ENCODE assay signal across 16 cellular contexts in the genomic region with DNA sequence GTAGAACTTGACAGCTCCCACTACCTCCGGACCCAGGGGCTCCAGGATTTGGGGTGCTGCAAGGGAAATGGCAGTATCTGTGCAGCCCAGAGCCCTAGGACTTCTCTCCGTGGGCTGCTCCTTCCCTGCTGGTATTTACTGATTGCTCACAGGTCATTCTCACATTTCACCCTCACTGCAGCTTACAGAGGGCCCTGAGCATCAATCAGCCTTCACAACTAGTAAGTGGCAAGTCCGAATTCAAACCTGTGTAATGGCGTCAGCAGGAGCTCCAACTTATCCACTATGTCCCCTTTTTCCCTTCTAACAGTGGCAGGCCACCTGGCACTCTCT. TPM values are rescaled to one million over a fixed set of nuclear protein-coding genes. Genes with fewer than 3 reads are reported as not detected.
DNase-seq lines count a peak whose midpoint lies in the region; TF ChIP-seq lines count a peak whose summit lies in the region.
"Had no signal": no experiment of that assay in that cellular context is flagged by ENCODE, and none has a peak within 500 bp of the region (broad histone marks: within the 10 kb centered on the region; RNA-seq: fewer than 3 reads in every experiment).

No MANE protein-coding gene starts in this region.

- peak overlapping the region; percentile 91 for H3K27ac Mint-ChIP-seq in activated CD4-positive, alpha-beta T cell treated with anti-CD3 and anti-CD28 coated beads, Interleukin-2, amount 10 ng/mL, durations not matched to agents 7 days and 5 days
- H3K27ac Mint-ChIP-seq: neural progenitor cell, type B pancreatic cell had no signal

- H3K4me3 ChIP-seq in Karpas-422 (ENCODE audit: low read length) (no peak overlapping the region), dorsolateral prefrontal cortex (no peak overlapping the region), skeletal muscle tissue (ENCODE audit: low read length in 3 of 3) (no peak overlapping the region), BE2C (ENCODE audit: low read depth, low read length) (no peak overlapping the region)
- H3K4me3 ChIP-seq: A549, neural progenitor cell had no signal

- intact Hi-C loops in dorsolateral prefrontal cortex (cut with DNase I), result no loop called here

- H3K4me1 ChIP-seq in Karpas-422 (ENCODE audit: low read length) (peaks cover 36% of the 10 kb centered on the region), skeletal muscle tissue (ENCODE audit: control insufficient read depth in 3 of 3, insufficient read depth in 3 of 3, low read length in 3 of 3) (peaks cover 56 to 65% (median 60%) of the 10 kb centered on the region in 3 donors), BE2C (peaks cover 23% of the 10 kb centered on the region)
- H3K4me1 ChIP-seq: A549 had no signal

- H3K9me3 ChIP-seq in Karpas-422 (ENCODE audit: low read length) (no peaks in the 10 kb centered on the region), skeletal muscle tissue (ENCODE audit: control insufficient read depth in 3 of 3, low read length in 3 of 3) (no peaks in the 10 kb centered on the region), BE2C (no peaks in the 10 kb centered on the region)
- H3K9me3 ChIP-seq: A549 had no signal

- CTCF ChIA-PET in activated CD4-positive, alpha-beta T cell treated with anti-CD3 and anti-CD28 coated beads, Interleukin-2, amount 10 ng/mL, durations not matched to agents 7 days and 5 days (lab: Charles Lee), result interaction anchor here (0.9 to 12.0 kb wide), 5 partner anchors 7 to 41 kb away, joined by 3 to 102 read pairs (median 5); a partner anchor contains a TSS

- peaks cover 62% of the 10 kb centered on the region for H3K4me1 Mint-ChIP-seq in activated CD4-positive, alpha-beta T cell treated with anti-CD3 and anti-CD28 coated beads, Interleukin-2, amount 10 ng/mL, durations not matched to agents 7 days and 5 days

- H3K27me3 Mint-ChIP-seq in activated CD4-positive, alpha-beta T cell treated with anti-CD3 and anti-CD28 coated beads, Interleukin-2, amount 10 ng/mL, durations not matched to agents 7 days and 5 days, result no peaks in the 10 kb centered on the region
- H3K27me3 Mint-ChIP-seq: type B pancreatic cell had no signal

- H3K36me3 Mint-ChIP-seq in activated CD4-positive, alpha-beta T cell treated with anti-CD3 and anti-CD28 coated beads, Interleukin-2, amount 10 ng/mL, durations not matched to agents 7 days and 5 days (ENCODE audit: low read depth), result peaks cover 31% of the 10 kb centered on the region

- H3K4me2 ChIP-seq in Karpas-422 (ENCODE audit: low read depth, low read length, poor library complexity, severe bottlenecking), result peak overlapping the region; percentile 17
- H3K4me2 ChIP-seq: A549, neural progenitor cell had no signal

- H2AFZ ChIP-seq in Karpas-422 (ENCODE audit: low read length), result no peak overlapping the region
- H2AFZ ChIP-seq: neural progenitor cell had no signal

- H3K27ac ChIP-seq in Karpas-422 (ENCODE audit: low read length), result no peak overlapping the region
- H3K27ac ChIP-seq in dorsolateral prefrontal cortex, result peak overlapping the region in 53 of 59 donors; percentile 27 to 100 (median 98)
- peak overlapping the region; percentile 66 for H3K27ac ChIP-seq in skeletal muscle tissue (ENCODE audit: low read depth, low read length)
- H3K27ac ChIP-seq: A549, foreskin keratinocyte, neural progenitor cell had no signal

- TF ChIP-seq CTCF in dorsolateral prefrontal cortex (IDR thresholded peaks at IDR 0.05 in 54 of 56, conservative IDR thresholded peaks at IDR 0.05 in 2 of 56; ENCODE audit: low read depth in 1 of 56, partially characterized antibody in 56 of 56), result no peak
- no peak for TF ChIP-seq CTCF in BE2C (IDR thresholded peaks at IDR 0.05; ENCODE audit: low read depth, low read length)

- no peaks in the 10 kb centered on the region for H3K9me3 Mint-ChIP-seq in activated CD4-positive, alpha-beta T cell treated with anti-CD3 and anti-CD28 coated beads, Interleukin-2, amount 10 ng/mL, durations not matched to agents 7 days and 5 days
- H3K9me3 Mint-ChIP-seq: neural progenitor cell, type B pancreatic cell had no signal

- DNase-seq in activated CD4-positive, alpha-beta T cell treated with anti-CD3 and anti-CD28 coated beads, Interleukin-2, amount 10 ng/mL, durations not matched to agents 7 days and 5 days, result no peak
- DNase-seq in activated CD4-positive, alpha-beta T cell treated with anti-CD3 and anti-CD28 coated beads, Interleukin-2, amount 50 U/mL, for 1 hour, result no peak
- no peak for DNase-seq in Karpas-422
- DNase-seq in dorsolateral prefrontal cortex, result no peak
- DNase-seq in NCI-H146 (lab: John Stamatoyannopoulos, UW), result no peak
- DNase-seq in NCI-H748 (lab: John Stamatoyannopoulos, UW; ENCODE audit: unreplicated experiment), result no peak
- no peak for DNase-seq in BE2C
- DNase-seq: activated CD4-positive, CD25-positive, alpha-beta regulatory T cell; foreskin keratinocyte; NCI-H1694 treated with DMSO at 0.1 percent for 48 hours; NCI-H774; SIG-M5 had no signal

- no peaks in the 10 kb centered on the region for H3K36me3 ChIP-seq in Karpas-422 (ENCODE audit: insufficient read depth, low read length)
- H3K36me3 ChIP-seq in skeletal muscle tissue (ENCODE audit: control insufficient read depth in 3 of 3, insufficient read depth in 3 of 3, low read length in 3 of 3), result peaks cover 37 to 54% (median 47%) of the 10 kb centered on the region in 3 donors
- peaks cover 17% of the 10 kb centered on the region for H3K36me3 ChIP-seq in BE2C

- H4K20me1 ChIP-seq in Karpas-422 (ENCODE audit: insufficient read depth, low read depth, low read length), result no peaks in the 10 kb centered on the region

- POLR2A ChIA-PET in activated CD4-positive, alpha-beta T cell treated with anti-CD3 and anti-CD28 coated beads, Interleukin-2, amount 10 ng/mL, durations not matched to agents 7 days and 5 days (lab: Charles Lee), result no interaction called here

- H3K9me2 ChIP-seq in Karpas-422 (replicated peaks; ENCODE audit: insufficient read depth, low read length), result no peaks in the 10 kb centered on the region

- H3K4me3 Mint-ChIP-seq in activated CD4-positive, alpha-beta T cell treated with anti-CD3 and anti-CD28 coated beads, Interleukin-2, amount 10 ng/mL, durations not matched to agents 7 days and 5 days, result peak overlapping the region; percentile 36
- H3K4me3 Mint-ChIP-seq: neural progenitor cell, type B pancreatic cell had no signal

- H3K9ac ChIP-seq in Karpas-422 (ENCODE audit: low read length) (no peak overlapping the region), skeletal muscle tissue (ENCODE audit: low read depth in 1 of 3, low read length in 3 of 3) (peak overlapping the region in 1 of 3 donors; percentile 40)
- H3K9ac ChIP-seq: neural progenitor cell had no signal

- H3K27me3 ChIP-seq in Karpas-422 (ENCODE audit: low read length), result no peaks in the 10 kb centered on the region
- H3K27me3 ChIP-seq in dorsolateral prefrontal cortex, result no peaks in the 10 kb centered on the region
- no peaks in the 10 kb centered on the region for H3K27me3 ChIP-seq in skeletal muscle tissue (ENCODE audit: control insufficient read depth in 3 of 3, insufficient read depth in 3 of 3, low read length in 3 of 3)
- no peaks in the 10 kb centered on the region for H3K27me3 ChIP-seq in BE2C
- H3K27me3 ChIP-seq: foreskin keratinocyte, neural progenitor cell had no signal

- H3K79me2 ChIP-seq in Karpas-422 (ENCODE audit: low read length), result no peaks in the 10 kb centered on the region

RNA-seq across cellular contexts. Expression of a gene that starts 32.4 kb away (rescaled TPM):
- total RNA-seq in activated CD4-positive, alpha-beta T cell treated with anti-CD3 and anti-CD28 coated beads, Interleukin-2, amount 10 ng/mL, durations not matched to agents 7 days and 5 days, result 10 to 100 TPM; 27.4 to 28.9 TPM
- total RNA-seq in Karpas-422 (2014; rRNA removed; shearing (Covaris generic); ENCODE audit: low replicate concordance), result 4.2 and 4.5 TPM in 2 replicates
- 100 to 1,000 TPM in 8 of 120 experiments, 10 to 100 TPM in 112; 38.4 to 188 (median 62.6) TPM for total RNA-seq in dorsolateral prefrontal cortex
- 31.8 TPM for total RNA-seq in skeletal muscle tissue
- polyA plus RNA-seq in BE2C (2012; ENCODE audit: insufficient read depth, insufficient read length, low read depth), result 51.0 TPM

RNA-seq across cellular contexts. Expression of a gene that starts 50.6 kb away (rescaled TPM):
- 10 to 100 TPM; 62.5 to 70.6 TPM for total RNA-seq in activated CD4-positive, alpha-beta T cell treated with anti-CD3 and anti-CD28 coated beads, Interleukin-2, amount 10 ng/mL, durations not matched to agents 7 days and 5 days
- total RNA-seq in Karpas-422 (2014; rRNA removed; shearing (Covaris generic); ENCODE audit: low replicate concordance), result 34.7 and 53.5 TPM in 2 replicates
- total RNA-seq in dorsolateral prefrontal cortex (10 to 100 TPM; 26.2 to 55.9 (median 35.6) TPM), skeletal muscle tissue (30.3 TPM)
- polyA plus RNA-seq in BE2C (2012; ENCODE audit: insufficient read depth, insufficient read length, low read depth), result 30.8 TPM

RNA-seq across cellular contexts. Expression of a gene that starts 54.0 kb away (rescaled TPM):
- 10 to 100 TPM; 95.0 to 98.1 TPM for total RNA-seq in activated CD4-positive, alpha-beta T cell treated with anti-CD3 and anti-CD28 coated beads, Interleukin-2, amount 10 ng/mL, durations not matched to agents 7 days and 5 days
- 73.7 and 96.9 TPM in 2 replicates for total RNA-seq in Karpas-422 (2014; rRNA removed; shearing (Covaris generic); ENCODE audit: low replicate concordance)
- total RNA-seq in dorsolateral prefrontal cortex (100 to 1,000 TPM in 47 of 120 experiments, 10 to 100 TPM in 73; 56.3 to 151 (median 97.1) TPM), skeletal muscle tissue (56.9 TPM)
- 8.1 TPM for polyA plus RNA-seq in BE2C (2012; ENCODE audit: insufficient read depth, insufficient read length, low read depth)
